Comparison of ENCODE assay signal across 18 cellular contexts in the genomic region with DNA sequence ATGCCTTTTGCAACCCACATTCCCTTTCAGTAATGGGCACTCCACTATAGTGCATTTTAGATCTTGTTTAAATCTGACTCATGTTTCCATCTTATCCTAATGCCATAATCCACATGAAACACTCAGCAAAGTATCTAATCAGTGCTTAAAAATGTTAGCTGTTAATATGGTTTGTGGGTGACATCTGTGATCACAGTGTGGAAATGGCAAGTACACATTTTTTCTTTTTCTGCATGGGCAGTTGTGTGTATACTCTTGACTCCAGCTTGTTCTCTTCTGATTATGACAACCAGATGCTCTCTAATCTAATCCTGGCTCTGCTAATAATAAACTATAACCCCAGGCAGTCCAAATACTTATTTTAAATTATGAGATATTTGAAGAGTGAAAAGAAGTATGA.
DNase-seq lines count a peak whose midpoint lies in the region; ATAC-seq, FAIRE-seq and TF ChIP-seq lines count a peak whose summit lies in the region.
"Had no signal": no experiment of that assay in that cellular context is flagged by ENCODE, and none has a peak within 500 bp of the region (broad histone marks: within the 10 kb centered on the region; RNA-seq: fewer than 3 reads in every experiment).

No MANE protein-coding gene starts in this region.

- FAIRE-seq in D721Med (lab: Jason Lieb, UNC) = peak; percentile 94
- FAIRE-seq: A204.1, GM19239 had no signal

- POLR2A ChIA-PET in HEK293 (lab: Yijun Ruan, JAX) (interaction anchor here (1.4 kb wide), 1 partner anchor 8 kb away, joined by 3 read pairs; no protein-coding TSS in a partner anchor), T-cell (lab: Charles Lee) (no interaction called here)

- no peaks in the 10 kb centered on the region for H3K36me3 Mint-ChIP-seq in CD14-positive monocyte
- H3K36me3 Mint-ChIP-seq in T-cell = no peaks in the 10 kb centered on the region
- no peaks in the 10 kb centered on the region for H3K36me3 Mint-ChIP-seq in glutamatergic neuron (ENCODE audit: unreplicated experiment)
- H3K36me3 Mint-ChIP-seq: CD4-positive, alpha-beta memory T cell had no signal

- H3K36me3 ChIP-seq in HEK293 (ENCODE audit: control insufficient read depth in 2 of 2, insufficient read depth in 1 of 2, low read length in 2 of 2) = no peaks in the 10 kb centered on the region
- H3K36me3 ChIP-seq: HAP-1 had no signal

- no peak overlapping the region for H3K27ac Mint-ChIP-seq in CD14-positive monocyte
- H3K27ac Mint-ChIP-seq in T-cell = no peak overlapping the region
- no peak overlapping the region for H3K27ac Mint-ChIP-seq in glutamatergic neuron (ENCODE audit: unreplicated experiment)
- H3K27ac Mint-ChIP-seq: B cell; CD4-positive, alpha-beta memory T cell; HFFc6 had no signal

- intact Hi-C loops in CD14-positive monocyte (cut with micrococcal nuclease) = no loop called here

- DNase-seq in D721Med (ENCODE audit: insufficient read length, low spot score) = no peak
- DNase-seq in OCI-M1 (lab: John Stamatoyannopoulos, UW) = peak; percentile 33
- peak; percentile 33 for DNase-seq in amniotic epithelial cell (ENCODE audit: low read depth)
- DNase-seq in CD14-positive monocyte (ENCODE audit: low spot score) = no peak
- DNase-seq in T-cell = no peak
- DNase-seq in glutamatergic neuron = no peak
- DNase-seq: C1 segment of cervical spinal cord; CD4-positive, alpha-beta memory T cell; GF-D8; GOT3; HFFc6 had no signal

- no peaks in the 10 kb centered on the region for H3K4me1 Mint-ChIP-seq in CD14-positive monocyte
- H3K4me1 Mint-ChIP-seq in T-cell = no peaks in the 10 kb centered on the region
- H3K4me1 Mint-ChIP-seq in glutamatergic neuron (ENCODE audit: low read depth, unreplicated experiment) = peaks cover 43% of the 10 kb centered on the region
- H3K4me1 Mint-ChIP-seq: B cell; CD4-positive, alpha-beta memory T cell had no signal

- no peaks in the 10 kb centered on the region for H3K9me3 ChIP-seq in HEK293 (ENCODE audit: control insufficient read depth, insufficient read depth, low read depth, low read length)
- H3K9me3 ChIP-seq: HAP-1 had no signal

- ATAC-seq in T-cell (replicated peaks in 1 of 4) (no peak), HG02588 (IDR thresholded peaks at IDR 0.05; ENCODE audit: unreplicated experiment) (no peak)

- H3K4me3 Mint-ChIP-seq in CD14-positive monocyte (no peak overlapping the region), T-cell (no peak overlapping the region), glutamatergic neuron (ENCODE audit: unreplicated experiment) (no peak overlapping the region)
- H3K4me3 Mint-ChIP-seq: B cell; CD4-positive, alpha-beta memory T cell; HFFc6 had no signal

- TF ChIP-seq CTCF in D721Med (IDR thresholded peaks at IDR 0.05; ENCODE audit: insufficient read depth, missing control alignments) = no peak
- TF ChIP-seq CTCF in HEK293 (tag by site-specific recombination; IDR thresholded peaks at IDR 0.05) = no peak
- TF ChIP-seq CTCF in CD14-positive monocyte (IDR thresholded peaks at IDR 0.05) = no peak
- TF ChIP-seq CTCF in glutamatergic neuron (IDR thresholded peaks at IDR 0.05; ENCODE audit: partially characterized antibody, unreplicated experiment) = no peak

- H3K9me3 Mint-ChIP-seq in CD14-positive monocyte = peaks cover 0 to 2% (median 0%) of the 10 kb centered on the region in 7 donors
- H3K9me3 Mint-ChIP-seq in T-cell = peaks cover 0 to 2% (median 0%) of the 10 kb centered on the region in 3 donors
- H3K9me3 Mint-ChIP-seq in glutamatergic neuron (ENCODE audit: unreplicated experiment) = no peaks in the 10 kb centered on the region

- no peak overlapping the region for H3K27ac ChIP-seq in HEK293 (ENCODE audit: extremely low read depth, low read depth, low read length)
- H3K27ac ChIP-seq: HL-60 had no signal

- H3K27me3 Mint-ChIP-seq in CD14-positive monocyte (ENCODE audit: low read depth in 3 of 3) = peaks cover 0 to 6% (median 3%) of the 10 kb centered on the region in 3 donors
- no peaks in the 10 kb centered on the region for H3K27me3 Mint-ChIP-seq in T-cell
- peaks cover 4% of the 10 kb centered on the region for H3K27me3 Mint-ChIP-seq in glutamatergic neuron (ENCODE audit: unreplicated experiment)
- H3K27me3 Mint-ChIP-seq: B cell; CD4-positive, alpha-beta memory T cell had no signal

- H3K4me3 ChIP-seq in HEK293 (ENCODE audit: low read depth, low read length) = no peak overlapping the region
- H3K4me3 ChIP-seq: HAP-1 had no signal

- H3K4me1 ChIP-seq in HEK293 (ENCODE audit: control insufficient read depth, insufficient read depth, low read length) = 0 out of 2 replicates have a peak, but pooled peaks cover under 1% of the 10 kb centered on the region
- H3K4me1 ChIP-seq: HAP-1 had no signal

- CTCF ChIA-PET in HEK293 (lab: Yijun Ruan, JAX) = no interaction called here
- CTCF ChIA-PET in T-cell (lab: Charles Lee) = no interaction called here

TF ChIP-seq in HEK293, 187 proteins besides CTCF, POLR2A, EP300 and RAD21:
- TF ChIP-seq ZNF677 (tag by site-specific recombination; IDR thresholded peaks at IDR 0.05) (no peak), ZNF211 (tag by site-specific recombination; IDR thresholded peaks at IDR 0.05; ENCODE audit: low read depth) (no peak), ZNF549 (tag by site-specific recombination; IDR thresholded peaks at IDR 0.05) (peak; percentile 35; the same call in 1 of the 2 replicates)
- TF ChIP-seq, protein P1, sequence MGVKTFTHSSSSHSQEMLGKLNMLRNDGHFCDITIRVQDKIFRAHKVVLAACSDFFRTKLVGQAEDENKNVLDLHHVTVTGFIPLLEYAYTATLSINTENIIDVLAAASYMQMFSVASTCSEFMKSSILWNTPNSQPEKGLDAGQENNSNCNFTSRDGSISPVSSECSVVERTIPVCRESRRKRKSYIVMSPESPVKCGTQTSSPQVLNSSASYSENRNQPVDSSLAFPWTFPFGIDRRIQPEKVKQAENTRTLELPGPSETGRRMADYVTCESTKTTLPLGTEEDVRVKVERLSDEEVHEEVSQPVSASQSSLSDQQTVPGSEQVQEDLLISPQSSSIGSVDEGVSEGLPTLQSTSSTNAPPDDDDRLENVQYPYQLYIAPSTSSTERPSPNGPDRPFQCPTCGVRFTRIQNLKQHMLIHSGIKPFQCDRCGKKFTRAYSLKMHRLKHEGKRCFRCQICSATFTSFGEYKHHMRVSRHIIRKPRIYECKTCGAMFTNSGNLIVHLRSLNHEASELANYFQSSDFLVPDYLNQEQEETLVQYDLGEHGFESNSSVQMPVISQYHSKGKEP (tag by site-specific recombination; IDR thresholded peaks at IDR 0.05) = no peak

Comparison
In these comparisons a context has a peak if more than half of its experiments do, and no peak if none do; other contexts are left out.
1. DNase-seq: peak in OCI-M1 (single experiment) and amniotic epithelial cell (single experiment); none in D721Med (single experiment), CD14-positive monocyte (single experiment), T-cell (0 of 34) and glutamatergic neuron (single experiment).